ENCODE assay signal across 8 cellular contexts in the genomic region with DNA sequence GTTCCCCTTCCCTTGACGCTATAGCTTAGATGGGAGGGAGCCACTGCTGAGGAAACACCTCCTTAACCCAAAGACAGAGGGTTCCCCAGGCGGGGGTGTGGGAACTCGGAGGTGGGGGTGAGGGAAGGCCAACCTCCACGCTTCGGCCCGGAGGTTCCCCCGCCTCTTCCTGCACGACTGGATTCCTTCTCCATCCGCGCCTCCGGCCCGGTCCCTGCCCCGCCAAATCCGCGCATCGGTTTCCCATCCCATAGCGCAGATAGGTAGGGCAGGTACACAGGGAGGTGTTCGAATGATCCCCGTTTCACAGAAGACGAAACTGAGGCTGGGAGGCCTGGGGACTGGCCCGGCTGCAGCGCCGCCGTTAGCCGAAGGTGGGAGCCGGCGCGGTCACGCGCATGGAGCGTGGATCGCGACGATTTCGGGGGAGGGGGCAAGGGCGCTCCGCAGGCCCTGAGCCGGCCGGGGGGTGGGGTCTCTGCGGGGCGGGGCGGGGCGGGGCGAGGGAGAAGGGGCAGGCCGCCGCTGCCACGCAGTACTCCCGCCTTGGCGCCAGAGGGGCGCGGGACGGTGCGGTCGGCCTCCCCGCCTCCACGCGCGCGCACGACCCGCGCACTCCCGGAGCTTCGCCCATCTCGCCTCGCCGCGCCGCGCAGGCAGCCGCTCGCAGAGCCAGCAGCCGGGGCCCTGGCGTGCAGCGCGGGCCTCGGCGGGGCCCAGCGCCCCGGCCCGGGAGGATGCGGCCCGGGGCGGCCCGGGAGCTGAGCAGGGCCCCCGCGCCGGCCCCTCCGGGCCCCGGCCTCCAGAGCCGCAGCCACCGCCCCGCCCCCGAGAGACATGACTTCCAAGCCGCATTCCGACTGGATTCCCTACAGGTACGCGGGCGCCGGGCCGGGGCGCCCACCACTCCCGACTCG. TPM values are rescaled to one million over a fixed set of nuclear protein-coding genes. Genes with fewer than 3 reads are reported as not detected.
DNase-seq lines count a peak whose midpoint lies in the region; ATAC-seq, FAIRE-seq and TF ChIP-seq lines count a peak whose summit lies in the region.

TSS of gene TUB (plus strand) at position 538 of the 917 bp plus-strand sequence. CDS start at position 838, 300 bp downstream.

- FAIRE-seq in RCC 7860 (lab: Jason Lieb, UNC) = no peak

- H3K27ac Mint-ChIP-seq in activated CD8-positive, alpha-beta memory T cell treated with anti-CD3 and anti-CD28 coated beads, Interleukin-2, amount 10 ng/mL, durations not matched to agents 7 days and 5 days = no peak within 1 kb of the TSS
- no peak within 1 kb of the TSS for H3K27ac Mint-ChIP-seq in activated CD8-positive, alpha-beta T cell treated with anti-CD3 and anti-CD28 coated beads, Interleukin-2, amount 10 ng/mL, durations not matched to agents 7 days and 5 days
- no peak within 1 kb of the TSS for H3K27ac Mint-ChIP-seq in glutamatergic neuron (ENCODE audit: unreplicated experiment)

- CTCF ChIA-PET in activated CD8-positive, alpha-beta memory T cell treated with anti-CD3 and anti-CD28 coated beads, Interleukin-2, amount 10 ng/mL, durations not matched to agents 7 days and 5 days (lab: Charles Lee) = interaction anchor here (2.2 kb wide), 1 partner anchor 10 kb away, joined by 6 read pairs; no protein-coding TSS in a partner anchor
- CTCF ChIA-PET in activated CD8-positive, alpha-beta T cell treated with anti-CD3 and anti-CD28 coated beads, Interleukin-2, amount 10 ng/mL, durations not matched to agents 7 days and 5 days (lab: Charles Lee) = interaction anchor here (1.0 kb wide), 1 partner anchor 48 kb away, joined by 3 read pairs; no protein-coding TSS in a partner anchor

- peak; percentile 21 for ATAC-seq in activated CD8-positive, alpha-beta memory T cell treated with anti-CD3 and anti-CD28 coated beads, Interleukin-2, amount 10 ng/mL, durations not matched to agents 7 days and 5 days
- peak; percentile 63 for ATAC-seq in activated CD8-positive, alpha-beta T cell treated with anti-CD3 and anti-CD28 coated beads, Interleukin-2, amount 10 ng/mL, durations not matched to agents 7 days and 5 days
- ATAC-seq in GM21619 (IDR thresholded peaks at IDR 0.05; ENCODE audit: unreplicated experiment) = no peak
- no peak for ATAC-seq in GM21447 (IDR thresholded peaks at IDR 0.05; ENCODE audit: unreplicated experiment)

- H3K9me3 Mint-ChIP-seq in activated CD8-positive, alpha-beta memory T cell treated with anti-CD3 and anti-CD28 coated beads, Interleukin-2, amount 10 ng/mL, durations not matched to agents 7 days and 5 days (ENCODE audit: low read depth) = no peaks in the 10 kb centered on the region
- H3K9me3 Mint-ChIP-seq in activated CD8-positive, alpha-beta T cell treated with anti-CD3 and anti-CD28 coated beads, Interleukin-2, amount 10 ng/mL, durations not matched to agents 7 days and 5 days (ENCODE audit: insufficient read depth) = no peaks in the 10 kb centered on the region
- peaks cover 6% of the 10 kb centered on the region for H3K9me3 Mint-ChIP-seq in glutamatergic neuron (ENCODE audit: unreplicated experiment)

- H3K36me3 ChIP-seq in osteoblast (ENCODE audit: insufficient read depth, low read length) = no peaks in the 10 kb centered on the region

- H3K36me3 Mint-ChIP-seq in activated CD8-positive, alpha-beta memory T cell treated with anti-CD3 and anti-CD28 coated beads, Interleukin-2, amount 10 ng/mL, durations not matched to agents 7 days and 5 days = no peaks in the 10 kb centered on the region
- H3K36me3 Mint-ChIP-seq in activated CD8-positive, alpha-beta T cell treated with anti-CD3 and anti-CD28 coated beads, Interleukin-2, amount 10 ng/mL, durations not matched to agents 7 days and 5 days (ENCODE audit: low read depth) = no peaks in the 10 kb centered on the region
- no peaks in the 10 kb centered on the region for H3K36me3 Mint-ChIP-seq in glutamatergic neuron (ENCODE audit: unreplicated experiment)

- POLR2A ChIA-PET in activated CD8-positive, alpha-beta T cell treated with anti-CD3 and anti-CD28 coated beads, Interleukin-2, amount 10 ng/mL, durations not matched to agents 7 days and 5 days (lab: Charles Lee) = interaction anchor here (1.4 kb wide), 1 partner anchor 10 kb away, joined by 3 read pairs; no protein-coding TSS in a partner anchor

- no peaks in the 10 kb centered on the region for H3K4me1 Mint-ChIP-seq in activated CD8-positive, alpha-beta memory T cell treated with anti-CD3 and anti-CD28 coated beads, Interleukin-2, amount 10 ng/mL, durations not matched to agents 7 days and 5 days
- peaks cover 3% of the 10 kb centered on the region for H3K4me1 Mint-ChIP-seq in activated CD8-positive, alpha-beta T cell treated with anti-CD3 and anti-CD28 coated beads, Interleukin-2, amount 10 ng/mL, durations not matched to agents 7 days and 5 days (ENCODE audit: low read depth)
- H3K4me1 Mint-ChIP-seq in glutamatergic neuron (ENCODE audit: low read depth, unreplicated experiment) = peaks cover 8% of the 10 kb centered on the region

- H3K9me3 ChIP-seq in osteoblast (ENCODE audit: low read depth, low read length) = no peaks in the 10 kb centered on the region

- H4K20me1 ChIP-seq in osteoblast (ENCODE audit: insufficient read depth, low read length) = peaks cover 41% of the 10 kb centered on the region

- no peak for DNase-seq in activated CD8-positive, alpha-beta memory T cell treated with anti-CD3 and anti-CD28 coated beads, Interleukin-2, amount 10 ng/mL, durations not matched to agents 7 days and 5 days
- no peak for DNase-seq in activated CD8-positive, alpha-beta memory T cell treated with anti-CD3 and anti-CD28 coated beads, Interleukin-2, amount 50 U/mL, for 48 hours
- DNase-seq in activated CD8-positive, alpha-beta T cell treated with anti-CD3 and anti-CD28 coated beads, Interleukin-2, amount 10 ng/mL, durations not matched to agents 7 days and 5 days = no peak
- DNase-seq in glutamatergic neuron = no peak
- DNase-seq in osteoblast (ENCODE audit: insufficient read length, low spot score, missing footprints) = peak; percentile 97
- no peak for DNase-seq in RCC 7860 (ENCODE audit: low spot score)

- peaks cover 7% of the 10 kb centered on the region for H3K4me1 ChIP-seq in osteoblast (ENCODE audit: insufficient read depth, low read length)

- peak within 1 kb of the TSS; percentile 77 for H3K4me3 ChIP-seq in osteoblast (ENCODE audit: insufficient read depth, low read length)

- H2AFZ ChIP-seq in osteoblast (ENCODE audit: low read length) = peak within 1 kb of the TSS; percentile 86

- peak within 1 kb of the TSS; percentile 90 for H3K4me2 ChIP-seq in osteoblast (ENCODE audit: insufficient read depth, low read length)

- H3K27ac ChIP-seq in osteoblast (ENCODE audit: low read depth, low read length) = no peak within 1 kb of the TSS

- peaks cover 44% of the 10 kb centered on the region for H3K79me2 ChIP-seq in osteoblast (ENCODE audit: insufficient read depth, low read length)

- H3K27me3 ChIP-seq in osteoblast (ENCODE audit: insufficient read depth, low read length) = no peaks in the 10 kb centered on the region

- peak within 1 kb of the TSS; percentile 16 for H3K4me3 Mint-ChIP-seq in activated CD8-positive, alpha-beta memory T cell treated with anti-CD3 and anti-CD28 coated beads, Interleukin-2, amount 10 ng/mL, durations not matched to agents 7 days and 5 days
- H3K4me3 Mint-ChIP-seq in activated CD8-positive, alpha-beta T cell treated with anti-CD3 and anti-CD28 coated beads, Interleukin-2, amount 10 ng/mL, durations not matched to agents 7 days and 5 days = peak within 1 kb of the TSS; percentile 26
- peak within 1 kb of the TSS; percentile 70 for H3K4me3 Mint-ChIP-seq in glutamatergic neuron (ENCODE audit: unreplicated experiment)

- peaks cover 54% of the 10 kb centered on the region for H3K27me3 Mint-ChIP-seq in activated CD8-positive, alpha-beta memory T cell treated with anti-CD3 and anti-CD28 coated beads, Interleukin-2, amount 10 ng/mL, durations not matched to agents 7 days and 5 days
- peaks cover 50% of the 10 kb centered on the region for H3K27me3 Mint-ChIP-seq in activated CD8-positive, alpha-beta T cell treated with anti-CD3 and anti-CD28 coated beads, Interleukin-2, amount 10 ng/mL, durations not matched to agents 7 days and 5 days (ENCODE audit: low read depth)
- peaks cover 18% of the 10 kb centered on the region for H3K27me3 Mint-ChIP-seq in glutamatergic neuron (ENCODE audit: unreplicated experiment)

- TF ChIP-seq CTCF in glutamatergic neuron (IDR thresholded peaks at IDR 0.05; ENCODE audit: partially characterized antibody, unreplicated experiment) = no peak
- no peak for TF ChIP-seq CTCF in osteoblast (IDR thresholded peaks at IDR 0.05; ENCODE audit: extremely low read depth, low read depth, low read length)

RNA-seq across cellular contexts. Expression of gene TUB, which starts in this region (rescaled TPM):
- total RNA-seq in activated CD8-positive, alpha-beta memory T cell treated with anti-CD3 and anti-CD28 coated beads, Interleukin-2, amount 10 ng/mL, durations not matched to agents 7 days and 5 days = under 1 TPM; 0.07 to 0.09 TPM
- not detected for total RNA-seq in activated CD8-positive, alpha-beta T cell treated with anti-CD3 and anti-CD28 coated beads, Interleukin-2, amount 10 ng/mL, durations not matched to agents 7 days and 5 days
- total RNA-seq in glutamatergic neuron (ENCODE audit: unreplicated experiment) (2.8 TPM), osteoblast (19.2 and 23.5 TPM in 2 replicates)

Comparison
In these comparisons a context has a peak if more than half of its experiments do, and no peak if none do; other contexts are left out.
1. Peak in ATAC-seq in activated CD8-positive, alpha-beta memory T cell treated with anti-CD3 and anti-CD28 coated beads, Interleukin-2, amount 10 ng/mL, durations not matched to agents 7 days and 5 days; RNA of the gene not detected or under 1 TPM.
2. Peak in ATAC-seq in activated CD8-positive, alpha-beta T cell treated with anti-CD3 and anti-CD28 coated beads, Interleukin-2, amount 10 ng/mL, durations not matched to agents 7 days and 5 days; RNA of the gene not detected or under 1 TPM.
3. H3K4me3 Mint-ChIP-seq: peak in every context shown above with its lines; median percentile 70 in glutamatergic neuron; 26 in activated CD8-positive, alpha-beta T cell treated with anti-CD3 and anti-CD28 coated beads, Interleukin-2, amount 10 ng/mL, durations not matched to agents 7 days and 5 days; 16 in activated CD8-positive, alpha-beta memory T cell treated with anti-CD3 and anti-CD28 coated beads, Interleukin-2, amount 10 ng/mL, durations not matched to agents 7 days and 5 days.